9 cellular contexts compared by ENCODE assay signal in genomic region chr15:62482715-62483429, GRCh38.
DNase-seq lines count a peak whose midpoint lies in the region; ATAC-seq lines count a peak whose summit lies in the region.
"Had no signal": no experiment of that assay in that cellular context is flagged by ENCODE, and none has a peak within 500 bp of the region (broad histone marks: within the 10 kb centered on the region; RNA-seq: fewer than 3 reads in every experiment).

No MANE protein-coding gene starts in this region.

- H3K4me3 Mint-ChIP-seq in activated CD4-positive, alpha-beta T cell treated with anti-CD3 and anti-CD28 coated beads, Interleukin-2, amount 10 ng/mL, durations not matched to agents 24 days and 14 days, result no peak overlapping the region

- ATAC-seq in HG02884 (IDR thresholded peaks at IDR 0.05; ENCODE audit: unreplicated experiment), result peak; percentile 62
- ATAC-seq in left cardiac atrium, result peak; percentile 51 to 69
- ATAC-seq in GM21528 (IDR thresholded peaks at IDR 0.05; ENCODE audit: low FRiP score, unreplicated experiment), result no peak

- H3K36me3 Mint-ChIP-seq in activated CD4-positive, alpha-beta T cell treated with anti-CD3 and anti-CD28 coated beads, Interleukin-2, amount 10 ng/mL, durations not matched to agents 24 days and 14 days (ENCODE audit: low read depth), result no peaks in the 10 kb centered on the region

- intact Hi-C loops in activated CD4-positive, alpha-beta T cell treated with anti-CD3 and anti-CD28 coated beads, Interleukin-2, amount 10 ng/mL, durations not matched to agents 24 days and 14 days (cut with micrococcal nuclease), result no loop called here
- intact Hi-C loops in left cardiac atrium (cut with DNase I), result loop anchor here in 1 of 2 donors (5.0 kb wide), 1 partner anchor 41 kb away; no protein-coding TSS in a partner anchor

- H3K4me1 Mint-ChIP-seq in activated CD4-positive, alpha-beta T cell treated with anti-CD3 and anti-CD28 coated beads, Interleukin-2, amount 10 ng/mL, durations not matched to agents 24 days and 14 days, result no peaks in the 10 kb centered on the region

- H3K9me3 ChIP-seq in SJCRH30 (replicated peaks), result no peaks in the 10 kb centered on the region
- H3K9me3 ChIP-seq: BLaER1 treated with 17β-estradiol and CSF1 and Interleukin-3, amounts not matched to agents 10 nM and 100 nM had no signal

- H3K4me1 ChIP-seq in SJCRH30, result peaks cover 9% of the 10 kb centered on the region

- H3K27ac ChIP-seq in SJCRH30, result no peak overlapping the region
- H3K27ac ChIP-seq: BLaER1 treated with 17β-estradiol and CSF1 and Interleukin-3, amounts not matched to agents 10 nM and 100 nM had no signal

- no peaks in the 10 kb centered on the region for H3K9me3 Mint-ChIP-seq in activated CD4-positive, alpha-beta T cell treated with anti-CD3 and anti-CD28 coated beads, Interleukin-2, amount 10 ng/mL, durations not matched to agents 24 days and 14 days

- H3K27ac Mint-ChIP-seq in activated CD4-positive, alpha-beta T cell treated with anti-CD3 and anti-CD28 coated beads, Interleukin-2, amount 10 ng/mL, durations not matched to agents 24 days and 14 days, result no peak overlapping the region

- H3K36me3 ChIP-seq in SJCRH30, result no peaks in the 10 kb centered on the region
- H3K36me3 ChIP-seq: BLaER1 treated with 17β-estradiol and CSF1 and Interleukin-3, amounts not matched to agents 10 nM and 100 nM had no signal

- peak; percentile 71 for DNase-seq in activated CD4-positive, alpha-beta T cell treated with anti-CD3 and anti-CD28 coated beads, Interleukin-2, amount 10 ng/mL, durations not matched to agents 24 days and 14 days
- DNase-seq in activated CD4-positive, alpha-beta T cell treated with anti-CD3 and anti-CD28 coated beads for 4 hours, result no peak
- DNase-seq in SJCRH30, result peak; percentile 15 to 43
- no peak for DNase-seq in left cardiac atrium
- no peak for DNase-seq in kidney glomerular epithelial cell (lab: John Stamatoyannopoulos, UW)
- no peak for DNase-seq in SHP77 (lab: John Stamatoyannopoulos, UW)

- peaks cover 5% of the 10 kb centered on the region for H3K27me3 Mint-ChIP-seq in activated CD4-positive, alpha-beta T cell treated with anti-CD3 and anti-CD28 coated beads, Interleukin-2, amount 10 ng/mL, durations not matched to agents 24 days and 14 days

- no peaks in the 10 kb centered on the region for H3K27me3 ChIP-seq in SJCRH30
- H3K27me3 ChIP-seq: BLaER1 treated with 17β-estradiol and CSF1 and Interleukin-3, amounts not matched to agents 10 nM and 100 nM had no signal

- H3K4me3 ChIP-seq in SJCRH30, result no peak overlapping the region
- H3K4me3 ChIP-seq: BLaER1 treated with 17β-estradiol and CSF1 and Interleukin-3, amounts not matched to agents 10 nM and 100 nM had no signal

Comparison
In these comparisons a context has a peak if more than half of its experiments do, and no peak if none do; other contexts are left out.
1. DNase-seq: peak in activated CD4-positive, alpha-beta T cell treated with anti-CD3 and anti-CD28 coated beads, Interleukin-2, amount 10 ng/mL, durations not matched to agents 24 days and 14 days (single experiment) and SJCRH30 (2 of 2); none in activated CD4-positive, alpha-beta T cell treated with anti-CD3 and anti-CD28 coated beads for 4 hours (0 of 2), left cardiac atrium (single experiment), kidney glomerular epithelial cell (single experiment) and SHP77 (0 of 2).